5 cellular contexts compared by ENCODE assay signal in genomic region chr3:89619263-89619662, GRCh38.
"Had no signal": no experiment of that assay in that cellular context is flagged by ENCODE, and none has a peak within 500 bp of the region (broad histone marks: within the 10 kb centered on the region; RNA-seq: fewer than 3 reads in every experiment).

No MANE protein-coding gene starts in this region.

- H3K27ac ChIP-seq: HL-60 had no signal

- DNase-seq: IMR-90, KBM-7, KG1 had no signal

- H3K4me3 ChIP-seq: K562 had no signal
